ENCODE assay signal across 23 cellular contexts in genomic region chr5:16924201-16924600, GRCh38.
"Had no signal": no experiment of that assay in that cellular context is flagged by ENCODE, and none has a peak within 500 bp of the region (broad histone marks: within the 10 kb centered on the region; RNA-seq: fewer than 3 reads in every experiment).

No MANE protein-coding gene starts in this region.

- H3K9me3 Mint-ChIP-seq: activated naive CD4-positive, alpha-beta T cell treated with anti-CD3 and anti-CD28 coated beads, Interleukin-2, amount 50 U/mL, for 24 hours; central memory CD8-positive, alpha-beta T cell; stimulated activated naive CD8-positive, alpha-beta T cell treated with anti-CD3 and anti-CD28 coated beads, Interleukin-15, amount 100 ng/mL, for 72 hours had no signal

- H3K4me3 ChIP-seq: ascending aorta, coronary artery, gastrocnemius medialis, left lung, neural progenitor cell, right atrium auricular region, skin epidermis, suprapubic skin had no signal

- H3K4me3 Mint-ChIP-seq: activated naive CD4-positive, alpha-beta T cell treated with anti-CD3 and anti-CD28 coated beads, Interleukin-2, amount 50 U/mL, for 24 hours; activated T-cell treated with anti-CD3 and anti-CD28 coated beads, Interleukin-2, amount 50 U/mL, for 72 hours; central memory CD8-positive, alpha-beta T cell; neural progenitor cell; stimulated activated naive CD8-positive, alpha-beta T cell treated with anti-CD3 and anti-CD28 coated beads, Interleukin-15, amount 100 ng/mL, for 72 hours had no signal

- H3K27me3 ChIP-seq: ascending aorta, left lung, neural progenitor cell, right atrium auricular region, suprapubic skin had no signal

- H3K9me3 ChIP-seq: ascending aorta, gastrocnemius medialis, left lung, right atrium auricular region, suprapubic skin had no signal

- H3K4me1 Mint-ChIP-seq: activated naive CD4-positive, alpha-beta T cell treated with anti-CD3 and anti-CD28 coated beads, Interleukin-2, amount 50 U/mL, for 24 hours; central memory CD8-positive, alpha-beta T cell; stimulated activated naive CD8-positive, alpha-beta T cell treated with anti-CD3 and anti-CD28 coated beads, Interleukin-15, amount 100 ng/mL, for 72 hours had no signal

- H3K36me3 ChIP-seq: ascending aorta, gastrocnemius medialis, left lung, neural progenitor cell, right atrium auricular region, suprapubic skin had no signal

- H3K27ac Mint-ChIP-seq: activated naive CD4-positive, alpha-beta T cell treated with anti-CD3 and anti-CD28 coated beads, Interleukin-2, amount 50 U/mL, for 24 hours; activated T-cell treated with anti-CD3 and anti-CD28 coated beads, Interleukin-2, amount 50 U/mL, for 72 hours; neural progenitor cell; progenitor cell of endocrine pancreas; stimulated activated naive CD8-positive, alpha-beta T cell treated with anti-CD3 and anti-CD28 coated beads, Interleukin-15, amount 100 ng/mL, for 72 hours had no signal

- H3K36me3 Mint-ChIP-seq: activated naive CD4-positive, alpha-beta T cell treated with anti-CD3 and anti-CD28 coated beads, Interleukin-2, amount 50 U/mL, for 24 hours had no signal

- H2AFZ ChIP-seq: neural progenitor cell had no signal

- H3K4me1 ChIP-seq: ascending aorta, gastrocnemius medialis, neural progenitor cell, right atrium auricular region, suprapubic skin had no signal

- H3K27me3 Mint-ChIP-seq: activated naive CD4-positive, alpha-beta T cell treated with anti-CD3 and anti-CD28 coated beads, Interleukin-2, amount 50 U/mL, for 24 hours; central memory CD8-positive, alpha-beta T cell; progenitor cell of endocrine pancreas; stimulated activated naive CD8-positive, alpha-beta T cell treated with anti-CD3 and anti-CD28 coated beads, Interleukin-15, amount 100 ng/mL, for 72 hours had no signal

- H3K27ac ChIP-seq: ascending aorta, coronary artery, gastrocnemius medialis, left lung, neural progenitor cell, right atrium auricular region, skin epidermis, suprapubic skin had no signal

- ATAC-seq: activated T-cell treated with anti-CD3 and anti-CD28 coated beads, Interleukin-2, amount 50 U/mL, for 72 hours; esophagus mucosa; gastrocnemius medialis; left lung; stimulated activated naive CD8-positive, alpha-beta T cell treated with anti-CD3 and anti-CD28 coated beads, Interleukin-15, amount 100 ng/mL, for 72 hours had no signal

- DNase-seq: activated CD4-positive, alpha-beta T cell treated with anti-CD3 and anti-CD28 coated beads, Interleukin-2, amount 50 U/mL, for 1 hour; activated CD8-positive, alpha-beta memory T cell treated with anti-CD3 and anti-CD28 coated beads, Interleukin-2, amount 50 U/mL, for 48 hours; activated gamma-delta T cell; activated T-cell treated with anti-CD3 and anti-CD28 coated beads, Interleukin-2, amount 50 U/mL, for 72 hours; gastrocnemius medialis; head of caudate nucleus; kidney; left lung; stimulated activated CD4-positive, alpha-beta T cell treated with anti-CD3 and anti-CD28 coated beads, Interleukin-4, amount 100 ng/mL, for 1 hour; stimulated activated naive CD8-positive, alpha-beta T cell treated with anti-CD3 and anti-CD28 coated beads, Interleukin-15, amount 100 ng/mL, for 72 hours; T-helper 1 cell; T-helper 9 cell; trophoblast cell had no signal

- H3K4me2 ChIP-seq: neural progenitor cell had no signal

- H3K9ac ChIP-seq: neural progenitor cell had no signal
